In the genomic region with DNA sequence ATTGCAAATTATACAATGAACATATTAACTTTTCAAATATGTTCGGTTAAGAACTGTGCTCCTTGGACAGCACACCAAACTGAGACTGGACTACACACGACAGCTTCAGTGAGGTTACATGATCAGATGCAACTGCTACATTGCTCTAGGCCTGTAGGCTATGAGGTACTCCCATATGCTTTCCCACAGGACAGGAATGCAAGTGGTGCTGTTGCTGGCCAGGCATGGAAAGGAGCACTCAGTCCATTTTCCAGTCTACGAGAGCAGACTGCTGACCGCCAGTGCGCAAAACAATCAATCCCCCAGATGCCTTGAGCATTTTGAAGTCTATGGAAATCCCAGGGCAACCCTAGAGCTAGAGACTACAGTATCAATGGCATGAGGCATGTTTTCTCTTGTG, we compare ENCODE assay signal across 1 cellular context.
TF ChIP-seq lines count a peak whose summit lies in the region.

No MANE protein-coding gene starts in this region.

TF ChIP-seq in WTC11, 78 proteins besides CTCF, POLR2A, EP300 and RAD21 (continued from another document):
- TF ChIP-seq, protein P1, sequence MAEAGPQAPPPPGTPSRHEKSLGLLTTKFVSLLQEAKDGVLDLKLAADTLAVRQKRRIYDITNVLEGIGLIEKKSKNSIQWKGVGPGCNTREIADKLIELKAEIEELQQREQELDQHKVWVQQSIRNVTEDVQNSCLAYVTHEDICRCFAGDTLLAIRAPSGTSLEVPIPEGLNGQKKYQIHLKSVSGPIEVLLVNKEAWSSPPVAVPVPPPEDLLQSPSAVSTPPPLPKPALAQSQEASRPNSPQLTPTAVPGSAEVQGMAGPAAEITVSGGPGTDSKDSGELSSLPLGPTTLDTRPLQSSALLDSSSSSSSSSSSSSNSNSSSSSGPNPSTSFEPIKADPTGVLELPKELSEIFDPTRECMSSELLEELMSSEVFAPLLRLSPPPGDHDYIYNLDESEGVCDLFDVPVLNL (CRISPR knock-in tag; IDR thresholded peaks at IDR 0.05; ENCODE audit: borderline replicate concordance, low read depth): no peak
- TF ChIP-seq, protein P2, sequence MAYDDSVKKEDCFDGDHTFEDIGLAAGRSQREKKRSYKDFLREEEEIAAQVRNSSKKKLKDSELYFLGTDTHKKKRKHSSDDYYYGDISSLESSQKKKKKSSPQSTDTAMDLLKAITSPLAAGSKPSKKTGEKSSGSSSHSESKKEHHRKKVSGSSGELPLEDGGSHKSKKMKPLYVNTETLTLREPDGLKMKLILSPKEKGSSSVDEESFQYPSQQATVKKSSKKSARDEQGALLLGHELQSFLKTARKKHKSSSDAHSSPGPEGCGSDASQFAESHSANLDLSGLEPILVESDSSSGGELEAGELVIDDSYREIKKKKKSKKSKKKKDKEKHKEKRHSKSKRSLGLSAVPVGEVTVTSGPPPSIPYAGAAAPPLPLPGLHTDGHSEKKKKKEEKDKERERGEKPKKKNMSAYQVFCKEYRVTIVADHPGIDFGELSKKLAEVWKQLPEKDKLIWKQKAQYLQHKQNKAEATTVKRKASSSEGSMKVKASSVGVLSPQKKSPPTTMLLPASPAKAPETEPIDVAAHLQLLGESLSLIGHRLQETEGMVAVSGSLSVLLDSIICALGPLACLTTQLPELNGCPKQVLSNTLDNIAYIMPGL (CRISPR knock-in tag; IDR thresholded peaks at IDR 0.05): no peak
- no peak for TF ChIP-seq EMX1 (CRISPR knock-in tag; IDR thresholded peaks at IDR 0.05)
- no peak for TF ChIP-seq NFE2L1 (CRISPR knock-in tag; IDR thresholded peaks at IDR 0.05)
- no peak for TF ChIP-seq FOXJ3 (CRISPR knock-in tag; IDR thresholded peaks at IDR 0.05; ENCODE audit: borderline replicate concordance)
- no peak for TF ChIP-seq CBFB (CRISPR knock-in tag; IDR thresholded peaks at IDR 0.05; ENCODE audit: low read depth)
- TF ChIP-seq KAT7 (CRISPR knock-in tag; IDR thresholded peaks at IDR 0.05; ENCODE audit: borderline replicate concordance): no peak
- no peak for TF ChIP-seq ZNF671 (CRISPR knock-in tag; IDR thresholded peaks at IDR 0.05)
- TF ChIP-seq TEAD1 (CRISPR knock-in tag; IDR thresholded peaks at IDR 0.05): no peak
- TF ChIP-seq GABPB1 (CRISPR knock-in tag; IDR thresholded peaks at IDR 0.05): no peak
- no peak for TF ChIP-seq FOXP1 (CRISPR knock-in tag; IDR thresholded peaks at IDR 0.05; ENCODE audit: borderline replicate concordance)
